In genomic region chr6:797479-798077, GRCh38 we compare ENCODE assay signal across 9 cellular contexts.
DNase-seq lines count a peak whose midpoint lies in the region; ATAC-seq, FAIRE-seq and TF ChIP-seq lines count a peak whose summit lies in the region.
"Had no signal": no experiment of that assay in that cellular context is flagged by ENCODE, and none has a peak within 500 bp of the region (broad histone marks: within the 10 kb centered on the region; RNA-seq: fewer than 3 reads in every experiment).

No MANE protein-coding gene starts in this region.

- CTCF ChIA-PET in MCF 10A (lab: Yijun Ruan, JAX) = interaction anchor here (0.5 to 2.8 kb wide), 37 partner anchors 10 to 638 kb away, joined by 3 to 29 read pairs (median 3); no protein-coding TSS in a partner anchor

- POLR2A ChIA-PET in MCF 10A (lab: Yijun Ruan, JAX) = interaction anchor here (1.3 to 2.2 kb wide), 4 partner anchors 115 to 539 kb away, joined by 3 to 6 read pairs (median 5); no protein-coding TSS in a partner anchor

- no peak overlapping the region for H3K27ac Mint-ChIP-seq in MCF 10A (ENCODE audit: low read depth, unreplicated experiment)
- H3K27ac Mint-ChIP-seq: T-helper 1 cell treated with Interleukin-12 subunit alpha and Interleukin-12 subunit beta and Interleukin-4 antibody, amounts not matched to agents 30 μg/mL and 1 μg/mL, for 36 hours had no signal

- no peak overlapping the region for H3K4me3 ChIP-seq in HFF-Myc (replicated peaks; ENCODE audit: low read depth, low read length)

- peak; percentile 77 for ATAC-seq in left colon
- ATAC-seq in GM18517 (IDR thresholded peaks at IDR 0.05; ENCODE audit: unreplicated experiment) = no peak

- FAIRE-seq in RCC 7860 (lab: Jason Lieb, UNC) = peak; percentile 62

- no TSS peak for BruUV-seq in MCF 10A (replicated peaks; lab: Mats Ljungman, UMichigan)

- H3K27me3 Mint-ChIP-seq in MCF 10A (ENCODE audit: insufficient read depth, unreplicated experiment) = peaks cover 40% of the 10 kb centered on the region

- H3K4me3 Mint-ChIP-seq in MCF 10A (ENCODE audit: unreplicated experiment) = no peak overlapping the region
- H3K4me3 Mint-ChIP-seq: T-helper 1 cell treated with Interleukin-12 subunit alpha and Interleukin-12 subunit beta and Interleukin-4 antibody, amounts not matched to agents 30 μg/mL and 1 μg/mL, for 36 hours had no signal

- H3K4me1 Mint-ChIP-seq in MCF 10A (ENCODE audit: insufficient read depth, unreplicated experiment) = no peaks in the 10 kb centered on the region

- no peaks in the 10 kb centered on the region for H3K9me3 Mint-ChIP-seq in MCF 10A (ENCODE audit: unreplicated experiment)
- H3K9me3 Mint-ChIP-seq: T-helper 1 cell treated with Interleukin-12 subunit alpha and Interleukin-12 subunit beta and Interleukin-4 antibody, amounts not matched to agents 30 μg/mL and 1 μg/mL, for 36 hours had no signal

- peak; percentile 71 for DNase-seq in D341Med (ENCODE audit: low spot score)
- peak; percentile 52 for DNase-seq in HFF-Myc (ENCODE audit: extremely low read depth, low read depth)
- DNase-seq in RCC 7860 (ENCODE audit: low spot score) = peak; percentile 35
- DNase-seq in MCF 10A (ENCODE audit: unreplicated experiment) = peak; percentile 68
- DNase-seq in left colon = peak; percentile 30 to 57
- DNase-seq in stimulated activated naive CD4-positive, alpha-beta T cell treated with Interleukin-2 at 50 U/mL for 16 hours (lab: John Stamatoyannopoulos, UW) = peak; percentile 3
- no peak for DNase-seq in NCI-H226

- intact Hi-C loops in MCF 10A (cut with micrococcal nuclease) (loop anchor here (1.0 to 10.0 kb wide), 8 partner anchors 73 to 639 kb away; no protein-coding TSS in a partner anchor), left colon (cut with DNase I, micrococcal nuclease) (no loop called here)

- H3K36me3 Mint-ChIP-seq in MCF 10A (ENCODE audit: insufficient read depth, unreplicated experiment) = no peaks in the 10 kb centered on the region

- TF ChIP-seq CTCF in HFF-Myc (IDR thresholded peaks at IDR 0.05; ENCODE audit: low read depth, low read length, missing control alignments) = peak; percentile 66
- peak; percentile 83 for TF ChIP-seq CTCF in MCF 10A (IDR thresholded peaks at IDR 0.05; ENCODE audit: unreplicated experiment)
